Comparison of ENCODE assay signal across 22 cellular contexts in genomic region chr11:29310706-29311342, GRCh38.
DNase-seq lines count a peak whose midpoint lies in the region; ATAC-seq, FAIRE-seq and TF ChIP-seq lines count a peak whose summit lies in the region.
"Had no signal": no experiment of that assay in that cellular context is flagged by ENCODE, and none has a peak within 500 bp of the region (broad histone marks: within the 10 kb centered on the region; RNA-seq: fewer than 3 reads in every experiment).

No MANE protein-coding gene starts in this region.

- H3K4me3 Mint-ChIP-seq in HFFc6 = peak overlapping the region; percentile 40
- no peak overlapping the region for H3K4me3 Mint-ChIP-seq in astrocyte (ENCODE audit: unreplicated experiment)
- no peak overlapping the region for H3K4me3 Mint-ChIP-seq in neural progenitor cell
- H3K4me3 Mint-ChIP-seq: activated CD8-positive, alpha-beta T cell treated with anti-CD3 and anti-CD28 coated beads for 36 hours; activated naive CD8-positive, alpha-beta T cell; CD4-positive, CD25-positive, alpha-beta regulatory T cell; T-helper 17 cell had no signal

- no peak for ATAC-seq in GM18858 (IDR thresholded peaks at IDR 0.05; ENCODE audit: unreplicated experiment)
- ATAC-seq: activated CD8-positive, alpha-beta T cell treated with anti-CD3 and anti-CD28 coated beads for 36 hours; heart right ventricle; K562; psoas muscle; T-helper 17 cell had no signal

- H3K36me3 Mint-ChIP-seq in HFFc6 (ENCODE audit: low read depth) = peaks cover 24% of the 10 kb centered on the region
- H3K36me3 Mint-ChIP-seq in astrocyte (ENCODE audit: low read depth, unreplicated experiment) = peaks cover 2% of the 10 kb centered on the region
- no peaks in the 10 kb centered on the region for H3K36me3 Mint-ChIP-seq in neural progenitor cell
- H3K36me3 Mint-ChIP-seq: activated naive CD8-positive, alpha-beta T cell; CD4-positive, CD25-positive, alpha-beta regulatory T cell had no signal

- no peaks in the 10 kb centered on the region for H3K27me3 ChIP-seq in astrocyte (ENCODE audit: insufficient read depth, low read length)
- H3K27me3 ChIP-seq in smooth muscle cell (ENCODE audit: low read depth) = no peaks in the 10 kb centered on the region
- no peaks in the 10 kb centered on the region for H3K27me3 ChIP-seq in neural progenitor cell
- H3K27me3 ChIP-seq: heart right ventricle, MG63, testis, vagina had no signal

- intact Hi-C loops in posterior vena cava (cut with DNase I) = no loop called here

- H2AFZ ChIP-seq in astrocyte (ENCODE audit: low read depth, low read length) (no peak overlapping the region), smooth muscle cell (ENCODE audit: low read depth) (no peak overlapping the region), neural progenitor cell (replicated peaks) (no peak overlapping the region)

- H3K27ac Mint-ChIP-seq in HFFc6 (peak overlapping the region; percentile 91), astrocyte (ENCODE audit: unreplicated experiment) (peak overlapping the region; percentile 95), neural progenitor cell (no peak overlapping the region)
- H3K27ac Mint-ChIP-seq: activated CD8-positive, alpha-beta T cell treated with anti-CD3 and anti-CD28 coated beads for 36 hours; activated naive CD8-positive, alpha-beta T cell; CD4-positive, CD25-positive, alpha-beta regulatory T cell; T-helper 17 cell had no signal

- WGBS in smooth muscle cell (ENCODE audit: low lambda C conversion rate) = 74% methylated on average over 3 of the region's 3 CpGs

- H3K4me2 ChIP-seq in astrocyte (ENCODE audit: low read length) = no peak overlapping the region
- H3K4me2 ChIP-seq in smooth muscle cell = no peak overlapping the region
- H3K4me2 ChIP-seq in neural progenitor cell = no peak overlapping the region

- H3K4me1 ChIP-seq in astrocyte (ENCODE audit: insufficient read depth, low read length) = peaks cover 34% of the 10 kb centered on the region
- H3K4me1 ChIP-seq in smooth muscle cell (ENCODE audit: low read depth) = no peaks in the 10 kb centered on the region
- H3K4me1 ChIP-seq in neural progenitor cell = no peaks in the 10 kb centered on the region
- H3K4me1 ChIP-seq: heart right ventricle, psoas muscle, testis, vagina had no signal

- FAIRE-seq in astrocyte (lab: Jason Lieb, UNC) = peak; percentile 66
- FAIRE-seq: K562 had no signal

- H3K4me3 ChIP-seq in astrocyte (ENCODE audit: insufficient read depth, low read depth, low read length) (no peak overlapping the region), smooth muscle cell (no peak overlapping the region), neural progenitor cell (no peak overlapping the region)
- H3K4me3 ChIP-seq: heart right ventricle, K562, MG63, psoas muscle, testis, vagina had no signal

- TF ChIP-seq CTCF in HFFc6 (IDR thresholded peaks at IDR 0.05) (no peak), astrocyte (IDR thresholded peaks at IDR 0.05; ENCODE audit: insufficient read depth, low read depth, low read length) (no peak), smooth muscle cell (IDR thresholded peaks at IDR 0.05; ENCODE audit: borderline replicate concordance, insufficient read depth, poor library complexity, severe bottlenecking) (no peak), neural progenitor cell (IDR thresholded peaks at IDR 0.05) (no peak)

- no peaks in the 10 kb centered on the region for H3K79me2 ChIP-seq in astrocyte (ENCODE audit: insufficient read depth, low read length)
- no peaks in the 10 kb centered on the region for H3K79me2 ChIP-seq in smooth muscle cell (ENCODE audit: low read depth)
- H3K79me2 ChIP-seq in neural progenitor cell (ENCODE audit: low read depth) = no peaks in the 10 kb centered on the region

- peak overlapping the region; percentile 94 for H3K27ac ChIP-seq in astrocyte (ENCODE audit: low read depth, low read length)
- peak overlapping the region; percentile 18 for H3K27ac ChIP-seq in smooth muscle cell (ENCODE audit: low read depth)
- H3K27ac ChIP-seq in neural progenitor cell = no peak overlapping the region
- H3K27ac ChIP-seq: heart right ventricle, psoas muscle, testis, vagina had no signal

- no peaks in the 10 kb centered on the region for H3F3A ChIP-seq in smooth muscle cell (ENCODE audit: low read depth)
- H3F3A ChIP-seq in neural progenitor cell (ENCODE audit: low read depth) = no peaks in the 10 kb centered on the region

- H3K9me3 Mint-ChIP-seq in HFFc6 (no peaks in the 10 kb centered on the region), astrocyte (ENCODE audit: unreplicated experiment) (peaks cover 8% of the 10 kb centered on the region), neural progenitor cell (no peaks in the 10 kb centered on the region)

- H4K20me1 ChIP-seq in astrocyte (ENCODE audit: insufficient read depth, low read length) (no peaks in the 10 kb centered on the region), smooth muscle cell (ENCODE audit: low read depth) (no peaks in the 10 kb centered on the region), neural progenitor cell (ENCODE audit: low read depth) (no peaks in the 10 kb centered on the region)

- peaks cover 86% of the 10 kb centered on the region for H3K4me1 Mint-ChIP-seq in HFFc6 (ENCODE audit: low read depth)
- peaks cover 40% of the 10 kb centered on the region for H3K4me1 Mint-ChIP-seq in astrocyte (ENCODE audit: low read depth, unreplicated experiment)
- H3K4me1 Mint-ChIP-seq in neural progenitor cell = no peaks in the 10 kb centered on the region
- H3K4me1 Mint-ChIP-seq: CD4-positive, CD25-positive, alpha-beta regulatory T cell; T-helper 17 cell had no signal

- DNase-seq in HFFc6 (no peak), astrocyte (ENCODE audit: low read depth) (no peak), kidney tubule cell (ENCODE audit: low spot score) (peak; percentile 23), smooth muscle cell (lab: John Stamatoyannopoulos, UW; ENCODE audit: unreplicated experiment) (no peak), neural progenitor cell (ENCODE audit: low spot score) (no peak), CD1c-positive myeloid dendritic cell (ENCODE audit: extremely low spot score) (no peak), posterior vena cava (ENCODE audit: low spot score) (no peak)
- DNase-seq: activated CD4-positive, alpha-beta T cell treated with anti-CD3 and anti-CD28 coated beads for 1 hour; activated CD8-positive, alpha-beta T cell treated with anti-CD3 and anti-CD28 coated beads for 36 hours; CD4-positive, CD25-positive, alpha-beta regulatory T cell; heart right ventricle; MG63; NCI-H2029; NCI-H748 treated with DMSO at 0.1 percent for 48 hours; psoas muscle; stimulated activated naive CD4-positive, alpha-beta T cell treated with Interleukin-2 at 50 U/mL for 16 hours; T-helper 17 cell; testis had no signal

- H3K36me3 ChIP-seq in astrocyte (ENCODE audit: insufficient read depth, low read length) (no peaks in the 10 kb centered on the region), smooth muscle cell (ENCODE audit: low read depth) (no peaks in the 10 kb centered on the region), neural progenitor cell (no peaks in the 10 kb centered on the region)
- H3K36me3 ChIP-seq: heart right ventricle, MG63, vagina had no signal

- H3K27me3 Mint-ChIP-seq in HFFc6 (ENCODE audit: insufficient read depth) (no peaks in the 10 kb centered on the region), astrocyte (ENCODE audit: low read depth, unreplicated experiment) (no peaks in the 10 kb centered on the region), neural progenitor cell (ENCODE audit: insufficient read depth, low read depth) (no peaks in the 10 kb centered on the region)
- H3K27me3 Mint-ChIP-seq: activated CD8-positive, alpha-beta T cell treated with anti-CD3 and anti-CD28 coated beads for 36 hours; activated naive CD8-positive, alpha-beta T cell; CD4-positive, CD25-positive, alpha-beta regulatory T cell; T-helper 17 cell had no signal

- no peaks in the 10 kb centered on the region for H3K9me3 ChIP-seq in astrocyte (ENCODE audit: insufficient read depth, low read depth, low read length)
- H3K9me3 ChIP-seq in smooth muscle cell (replicated peaks; ENCODE audit: low read depth) = no peaks in the 10 kb centered on the region
- no peaks in the 10 kb centered on the region for H3K9me3 ChIP-seq in neural progenitor cell (ENCODE audit: low read depth)
- H3K9me3 ChIP-seq: heart right ventricle, MG63, psoas muscle, testis, vagina had no signal

- H3K9ac ChIP-seq in astrocyte (ENCODE audit: low read length) (peak overlapping the region; percentile 54), smooth muscle cell (ENCODE audit: low read depth) (no peak overlapping the region), neural progenitor cell (no peak overlapping the region)
